ENCODE assay signal across 1 cellular context in the genomic region with DNA sequence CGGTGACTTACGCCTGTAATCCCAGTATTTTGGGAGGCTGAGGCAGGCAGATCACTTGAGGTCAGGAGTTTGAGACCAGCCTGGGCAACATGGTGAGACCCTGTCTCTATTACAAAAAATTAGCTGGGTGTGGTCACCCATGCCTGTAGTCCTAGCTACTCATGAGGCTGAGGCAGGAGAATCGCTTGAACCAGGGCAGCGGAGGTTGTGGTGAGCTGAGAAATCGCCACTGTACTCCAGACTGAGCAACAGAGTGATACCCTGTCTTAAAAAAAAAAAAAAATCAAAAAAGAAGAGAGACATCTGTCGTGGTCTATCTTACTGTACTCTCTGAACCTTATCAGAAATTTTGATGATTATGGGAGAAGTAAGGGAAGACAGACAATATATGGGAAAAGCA.
TF ChIP-seq lines count a peak whose summit lies in the region.

No MANE protein-coding gene starts in this region.

TF ChIP-seq in WTC11, 78 proteins besides CTCF, POLR2A, EP300 and RAD21 (continued from another document):
- TF ChIP-seq, protein P1, sequence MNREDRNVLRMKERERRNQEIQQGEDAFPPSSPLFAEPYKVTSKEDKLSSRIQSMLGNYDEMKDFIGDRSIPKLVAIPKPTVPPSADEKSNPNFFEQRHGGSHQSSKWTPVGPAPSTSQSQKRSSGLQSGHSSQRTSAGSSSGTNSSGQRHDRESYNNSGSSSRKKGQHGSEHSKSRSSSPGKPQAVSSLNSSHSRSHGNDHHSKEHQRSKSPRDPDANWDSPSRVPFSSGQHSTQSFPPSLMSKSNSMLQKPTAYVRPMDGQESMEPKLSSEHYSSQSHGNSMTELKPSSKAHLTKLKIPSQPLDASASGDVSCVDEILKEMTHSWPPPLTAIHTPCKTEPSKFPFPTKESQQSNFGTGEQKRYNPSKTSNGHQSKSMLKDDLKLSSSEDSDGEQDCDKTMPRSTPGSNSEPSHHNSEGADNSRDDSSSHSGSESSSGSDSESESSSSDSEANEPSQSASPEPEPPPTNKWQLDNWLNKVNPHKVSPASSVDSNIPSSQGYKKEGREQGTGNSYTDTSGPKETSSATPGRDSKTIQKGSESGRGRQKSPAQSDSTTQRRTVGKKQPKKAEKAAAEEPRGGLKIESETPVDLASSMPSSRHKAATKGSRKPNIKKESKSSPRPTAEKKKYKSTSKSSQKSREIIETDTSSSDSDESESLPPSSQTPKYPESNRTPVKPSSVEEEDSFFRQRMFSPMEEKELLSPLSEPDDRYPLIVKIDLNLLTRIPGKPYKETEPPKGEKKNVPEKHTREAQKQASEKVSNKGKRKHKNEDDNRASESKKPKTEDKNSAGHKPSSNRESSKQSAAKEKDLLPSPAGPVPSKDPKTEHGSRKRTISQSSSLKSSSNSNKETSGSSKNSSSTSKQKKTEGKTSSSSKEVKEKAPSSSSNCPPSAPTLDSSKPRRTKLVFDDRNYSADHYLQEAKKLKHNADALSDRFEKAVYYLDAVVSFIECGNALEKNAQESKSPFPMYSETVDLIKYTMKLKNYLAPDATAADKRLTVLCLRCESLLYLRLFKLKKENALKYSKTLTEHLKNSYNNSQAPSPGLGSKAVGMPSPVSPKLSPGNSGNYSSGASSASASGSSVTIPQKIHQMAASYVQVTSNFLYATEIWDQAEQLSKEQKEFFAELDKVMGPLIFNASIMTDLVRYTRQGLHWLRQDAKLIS (CRISPR knock-in tag; IDR thresholded peaks at IDR 0.05; ENCODE audit: borderline replicate concordance), result no peak
- no peak for TF ChIP-seq NR1H2 (CRISPR knock-in tag; IDR thresholded peaks at IDR 0.05)
- TF ChIP-seq NR3C1 (CRISPR knock-in tag; conservative IDR thresholded peaks at IDR 0.05; ENCODE audit: low read depth), result no peak
- no peak for TF ChIP-seq ELF4 (CRISPR knock-in tag; IDR thresholded peaks at IDR 0.05; ENCODE audit: low read depth)
- TF ChIP-seq ZNF671 (CRISPR knock-in tag; IDR thresholded peaks at IDR 0.05), result no peak
- no peak for TF ChIP-seq CBFB (CRISPR knock-in tag; IDR thresholded peaks at IDR 0.05; ENCODE audit: low read depth)
- no peak for TF ChIP-seq NR2C2 (CRISPR knock-in tag; IDR thresholded peaks at IDR 0.05)
- TF ChIP-seq IRF2 (CRISPR knock-in tag; IDR thresholded peaks at IDR 0.05; ENCODE audit: borderline replicate concordance, low read depth), result no peak
- TF ChIP-seq, protein P2, sequence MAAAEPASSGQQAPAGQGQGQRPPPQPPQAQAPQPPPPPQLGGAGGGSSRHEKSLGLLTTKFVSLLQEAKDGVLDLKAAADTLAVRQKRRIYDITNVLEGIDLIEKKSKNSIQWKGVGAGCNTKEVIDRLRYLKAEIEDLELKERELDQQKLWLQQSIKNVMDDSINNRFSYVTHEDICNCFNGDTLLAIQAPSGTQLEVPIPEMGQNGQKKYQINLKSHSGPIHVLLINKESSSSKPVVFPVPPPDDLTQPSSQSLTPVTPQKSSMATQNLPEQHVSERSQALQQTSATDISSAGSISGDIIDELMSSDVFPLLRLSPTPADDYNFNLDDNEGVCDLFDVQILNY (CRISPR knock-in tag; IDR thresholded peaks at IDR 0.05), result no peak
- no peak for TF ChIP-seq ZNF138 (CRISPR knock-in tag; conservative IDR thresholded peaks at IDR 0.05)
